In the genomic region with DNA sequence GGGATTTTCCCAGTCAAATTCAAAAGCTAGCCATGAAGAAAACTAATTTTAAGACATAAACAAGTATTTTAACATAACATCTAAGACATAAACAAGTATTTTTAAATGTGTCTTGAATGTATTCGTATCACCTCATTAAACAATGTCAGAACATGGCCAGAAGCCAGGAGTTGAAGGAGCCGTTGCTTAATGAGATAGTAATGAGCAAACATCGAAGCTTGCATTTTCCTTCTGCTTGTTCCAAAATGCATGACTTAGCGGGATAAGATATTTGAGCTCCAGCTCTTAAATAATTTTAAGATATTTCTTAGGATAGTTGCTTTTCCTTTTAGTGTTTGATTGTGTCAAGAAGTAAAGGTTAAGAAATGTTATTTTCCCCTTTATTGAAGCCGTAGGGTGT, we compare ENCODE assay signal across 17 cellular contexts. TPM values are rescaled to one million over a fixed set of nuclear protein-coding genes. Genes with fewer than 3 reads are reported as not detected.
DNase-seq lines count a peak whose midpoint lies in the region; ATAC-seq and FAIRE-seq lines count a peak whose summit lies in the region.
"Had no signal": no experiment of that assay in that cellular context is flagged by ENCODE, and none has a peak within 500 bp of the region (broad histone marks: within the 10 kb centered on the region; RNA-seq: fewer than 3 reads in every experiment).

No MANE protein-coding gene starts in this region.

- FAIRE-seq in small intestine (lab: Jason Lieb, UNC) = no peak
- FAIRE-seq: HepG2 had no signal

- H3K9me3 ChIP-seq in SK-N-MC (ENCODE audit: low read depth, low read length) = no peaks in the 10 kb centered on the region
- no peaks in the 10 kb centered on the region for H3K9me3 ChIP-seq in small intestine (ENCODE audit: control insufficient read depth, low read depth)
- H3K9me3 ChIP-seq: SK-N-SH had no signal

- H3K27ac ChIP-seq in SK-N-MC (peak overlapping the region; percentile 92), small intestine (ENCODE audit: low read depth in 1 of 2, low read length in 1 of 2) (no peak overlapping the region)
- H3K27ac ChIP-seq: C4-2B had no signal

- WGBS in small intestine, 3 donors = 15 to 49% (median 31%) methylated on average over 5 of the region's 5 CpGs

- peak; percentile 16 for DNase-seq in NCI-H510A treated with DMSO at 0.1 percent for 48 hours (lab: John Stamatoyannopoulos, UW)
- DNase-seq in NCI-H510A (lab: John Stamatoyannopoulos, UW) = no peak
- DNase-seq in NCI-H446 treated with DMSO at 0.1 percent for 48 hours (lab: John Stamatoyannopoulos, UW) = peak; percentile 85
- DNase-seq in SK-N-MC (ENCODE audit: low read depth, low spot score) = no peak
- DNase-seq in small intestine = peak; percentile 47
- DNase-seq: AML-193, H7, KG1, NCI-H2227 treated with DMSO at 0.1 percent for 48 hours, NCI-H774, SHP77, SK-N-SH had no signal

- H3K36me3 ChIP-seq in SK-N-MC (ENCODE audit: insufficient read depth, low read length) (no peaks in the 10 kb centered on the region), small intestine (ENCODE audit: control insufficient read depth in 2 of 2, insufficient read depth in 2 of 2, low read length in 2 of 2) (no peaks in the 10 kb centered on the region)

- peaks cover 0 to 7% of the 10 kb centered on the region in 2 donors for H3K27me3 ChIP-seq in small intestine (ENCODE audit: control insufficient read depth in 2 of 2, insufficient read depth in 2 of 2, low read length in 2 of 2)

- peaks cover 0 to 6% of the 10 kb centered on the region in 2 donors for H3K4me1 ChIP-seq in small intestine (ENCODE audit: control insufficient read depth in 2 of 2, insufficient read depth in 1 of 2, low read depth in 1 of 2, low read length in 1 of 2)

- ATAC-seq in GM21717 (IDR thresholded peaks at IDR 0.05; ENCODE audit: unreplicated experiment) (no peak), HG03571 (IDR thresholded peaks at IDR 0.05; ENCODE audit: unreplicated experiment) (no peak), GM18520 (IDR thresholded peaks at IDR 0.05; ENCODE audit: unreplicated experiment) (no peak)
- ATAC-seq: HepG2 had no signal

- peak overlapping the region; percentile 49 for H3K9ac ChIP-seq in SK-N-MC (ENCODE audit: insufficient read length)
- H3K9ac ChIP-seq: SK-N-SH had no signal

- H3K4me3 ChIP-seq in SK-N-MC (peak overlapping the region; percentile 60), small intestine (ENCODE audit: low read depth in 1 of 2, low read length in 2 of 2) (no peak overlapping the region)

RNA-seq across cellular contexts. Expression of gene RNF182, which starts 4.2 kb away (rescaled TPM):
- 1 to 10 TPM in 1 of 3 donors, not detected in 2; 1.1 TPM for polyA plus RNA-seq in small intestine
- polyA plus RNA-seq: HepG2 had no signal

Comparison
In these comparisons a context has a peak if more than half of its experiments do, and no peak if none do; other contexts are left out.
1. DNase-seq: peak in NCI-H510A treated with DMSO at 0.1 percent for 48 hours (single experiment), NCI-H446 treated with DMSO at 0.1 percent for 48 hours (single experiment) and small intestine (single experiment); none in NCI-H510A (single experiment) and SK-N-MC (single experiment).